18 cellular contexts compared by ENCODE assay signal in the genomic region with DNA sequence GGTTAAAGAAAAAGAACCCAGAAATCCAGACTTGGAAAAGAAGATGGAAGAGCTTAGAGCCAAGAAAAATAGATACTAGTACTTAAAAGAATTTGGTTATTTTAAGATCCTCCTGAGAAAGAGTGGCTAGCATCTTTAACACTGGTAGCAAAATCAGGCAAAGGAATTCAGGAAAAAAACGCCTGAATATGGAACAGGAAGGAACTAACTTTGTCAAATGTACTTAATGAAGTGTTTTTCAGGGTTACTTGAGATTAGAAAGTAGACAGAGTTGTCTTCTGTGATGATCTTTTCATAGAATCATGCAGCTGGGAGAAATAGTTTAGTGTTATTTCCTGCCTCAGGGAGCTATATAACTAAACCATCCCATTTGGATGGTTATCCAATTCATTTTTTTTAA.
"Had no signal": no experiment of that assay in that cellular context is flagged by ENCODE, and none has a peak within 500 bp of the region (broad histone marks: within the 10 kb centered on the region; RNA-seq: fewer than 3 reads in every experiment).

No MANE protein-coding gene starts in this region.

- H3K4me1 ChIP-seq: lower lobe of right lung had no signal

- DNase-seq: activated CD4-positive, alpha-beta T cell treated with anti-CD3 and anti-CD28 coated beads, Interleukin-2, amount 50 U/mL, for 1 hour; activated CD8-positive, alpha-beta memory T cell treated with anti-CD3 and anti-CD28 coated beads, Interleukin-2, amount 50 U/mL, for 48 hours; activated gamma-delta T cell; hippocampal formation; left cardiac atrium; lower lobe of right lung; posterior cingulate gyrus; retina; stimulated activated CD4-positive, alpha-beta T cell treated with anti-CD3 and anti-CD28 coated beads, Interleukin-12 subunit alpha, Interleukin-12 subunit beta, amount 100 ng/mL, for 4 hours; stimulated activated CD4-positive, alpha-beta T cell treated with anti-CD3 and anti-CD28 coated beads, Interleukin-1b, Interleukin-23, amount 100 ng/mL, for 48 hours; stimulated activated naive CD4-positive, alpha-beta T cell treated with Interleukin-2 at 50 U/mL for 16 hours; T1000; thyroid gland had no signal

- H3K27ac ChIP-seq: lower lobe of right lung had no signal

- H3K27me3 ChIP-seq: thyroid gland had no signal

- H3K9me3 ChIP-seq: lower lobe of right lung, thyroid gland had no signal

- FAIRE-seq: colon, endometrium, islet of Langerhans had no signal

- H3K4me3 ChIP-seq: lower lobe of right lung, thyroid gland had no signal

- H3K36me3 ChIP-seq: lower lobe of right lung, thyroid gland had no signal

- ATAC-seq: activated CD4-positive, CD25-positive, alpha-beta regulatory T cell treated with anti-CD3 and anti-CD28 coated beads, Interleukin-2, amount 50 U/mL, for 24 hours; left cardiac atrium; lower lobe of right lung; natural killer cell treated with Interleukin-12 subunit alpha and Interleukin-12 subunit beta and Interleukin-15 and Interleukin-18, amount 100 ng/mL, for 72 hours had no signal
